17 cellular contexts compared by ENCODE assay signal in genomic region chr11:63907808-63908530, GRCh38. TPM values are rescaled to one million over a fixed set of nuclear protein-coding genes. Genes with fewer than 3 reads are reported as not detected.
DNase-seq lines count a peak whose midpoint lies in the region; ATAC-seq and TF ChIP-seq lines count a peak whose summit lies in the region.
"Had no signal": no experiment of that assay in that cellular context is flagged by ENCODE, and none has a peak within 500 bp of the region (broad histone marks: within the 10 kb centered on the region; RNA-seq: fewer than 3 reads in every experiment).

No MANE protein-coding gene starts in this region.

- TF ChIP-seq POLR2A in transverse colon (IDR thresholded peaks at IDR 0.05) = no peak

- no peak overlapping the region for H3K4me3 ChIP-seq in H7 (ENCODE audit: insufficient read depth, low read depth, low read length)
- no peak overlapping the region for H3K4me3 ChIP-seq in WERI-Rb-1 (ENCODE audit: low read depth, low read length)
- no peak overlapping the region for H3K4me3 ChIP-seq in mucosa of descending colon
- H3K4me3 ChIP-seq in transverse colon = no peak overlapping the region

- TF ChIP-seq CTCF in WERI-Rb-1 (IDR thresholded peaks at IDR 0.05; ENCODE audit: low read depth, low read length) (peak; percentile 70), mucosa of descending colon (IDR thresholded peaks at IDR 0.05) (no peak), transverse colon (IDR thresholded peaks at IDR 0.05) (no peak)

- no peaks in the 10 kb centered on the region for H3K9me3 ChIP-seq in WERI-Rb-1 (ENCODE audit: severe bottlenecking)
- H3K9me3 ChIP-seq in mucosa of descending colon = no peaks in the 10 kb centered on the region
- no peaks in the 10 kb centered on the region for H3K9me3 ChIP-seq in transverse colon

- H3K27me3 ChIP-seq in H7 (ENCODE audit: control insufficient read depth, insufficient read depth, low read length) (no peaks in the 10 kb centered on the region), WERI-Rb-1 (ENCODE audit: insufficient read depth, low read depth, severe bottlenecking) (no peaks in the 10 kb centered on the region), transverse colon (no peaks in the 10 kb centered on the region)
- H3K27me3 ChIP-seq: brain microvascular endothelial cell had no signal

- no peaks in the 10 kb centered on the region for H3K4me1 ChIP-seq in mucosa of descending colon (ENCODE audit: low read depth)
- peaks cover 0 to 9% (median 4%) of the 10 kb centered on the region in 4 donors for H3K4me1 ChIP-seq in transverse colon

- peaks cover 21% of the 10 kb centered on the region for H3K36me3 ChIP-seq in H7 (replicated peaks; ENCODE audit: control insufficient read depth, insufficient read depth, low read length)
- H3K36me3 ChIP-seq in WERI-Rb-1 = peaks cover 60% of the 10 kb centered on the region
- peaks cover 15% of the 10 kb centered on the region for H3K36me3 ChIP-seq in mucosa of descending colon (ENCODE audit: low read depth)
- peaks cover 0 to 31% (median 15%) of the 10 kb centered on the region in 4 donors for H3K36me3 ChIP-seq in transverse colon

- intact Hi-C loops in left colon (cut with DNase I, micrococcal nuclease) (no loop called here), mucosa of descending colon (cut with DNase I, micrococcal nuclease) (no loop called here), transverse colon (cut with DNase I; ENCODE audit: low total_unique reads) (no loop called here)

- peak overlapping the region; percentile 66 for H3K27ac ChIP-seq in WERI-Rb-1
- peak overlapping the region; percentile 38 for H3K27ac ChIP-seq in substantia nigra (ENCODE audit: low read depth, low read length, poor library complexity, severe bottlenecking)
- H3K27ac ChIP-seq in transverse colon = no peak overlapping the region
- H3K27ac ChIP-seq: brain microvascular endothelial cell had no signal

- peak; percentile 3 for ATAC-seq in left colon
- ATAC-seq in mucosa of descending colon = no peak
- ATAC-seq: naive thymus-derived CD8-positive, alpha-beta T cell had no signal

- DNase-seq in H7 (peak; percentile 92), WERI-Rb-1 (peak; percentile 66), left colon (no peak), substantia nigra (lab: John Stamatoyannopoulos, UW) (no peak), amniotic stem cell (lab: John Stamatoyannopoulos, UW) (no peak), mucosa of descending colon (no peak), transverse colon (no peak)
- DNase-seq: activated CD4-positive, alpha-beta T cell treated with anti-CD3 and anti-CD28 coated beads for 1 hour; activated naive CD4-positive, alpha-beta T cell treated with anti-CD3 and anti-CD28 coated beads for 36 hours; brain microvascular endothelial cell; DND-41; hippocampal formation; naive thymus-derived CD8-positive, alpha-beta T cell; NCI-H1694 treated with DMSO at 0.1 percent for 48 hours; NCI-H774; stimulated activated CD4-positive, alpha-beta T cell treated with anti-CD3 and anti-CD28 coated beads, Interleukin-4, amount 100 ng/mL, for 24 hours; T-helper 2 cell had no signal

- WGBS in transverse colon (ENCODE audit: low coverage in 1 of 2), 2 donors = 86% methylated on average over 17 of the region's 21 CpGs; no CpG with 5 or more reads in 1 of the 2 donors

- in situ Hi-C loops in transverse colon (cut with MboI; ENCODE audit: low pct_ligation_motif_present in 1 of 4, low pct_unique_long_range_greater_than_20kb in 1 of 4, low sequenced_read_pairs in 3 of 4) = loop anchor here in 1 of 4 donors (10.0 kb wide), 1 partner anchor 73 kb away; the partner anchor contains the start of gene MARK2

- no peak for TF ChIP-seq EP300 in transverse colon (IDR thresholded peaks at IDR 0.05; ENCODE audit: low read depth)

RNA-seq across cellular contexts. Expression of gene RCOR2, which starts 9.0 kb away (rescaled TPM):
- total RNA-seq in H7 (2014; rRNA removed; shearing (Covaris generic)) = 63.5 and 66.8 TPM in 2 replicates
- total RNA-seq in left colon (1 to 10 TPM; 2.1 to 2.5 TPM), mucosa of descending colon (1 to 10 TPM; 1.2 to 3.7 (median 1.6) TPM), transverse colon (under 1 TPM in 2 of 4 donors, not detected in 2; 0.64 to 0.82 TPM)
- total RNA-seq: naive thymus-derived CD8-positive, alpha-beta T cell had no signal

RNA-seq across cellular contexts. Expression of gene NAA40, which starts 30.8 kb away (rescaled TPM):
- 13.8 and 15.0 TPM in 2 replicates for total RNA-seq in H7 (2014; rRNA removed; shearing (Covaris generic))
- total RNA-seq in left colon = 10 to 100 TPM; 24.6 to 34.2 TPM
- total RNA-seq in mucosa of descending colon = 10 to 100 TPM; 18.7 to 43.6 (median 23.4) TPM
- 10 to 100 TPM; 25.8 to 36.6 (median 34.3) TPM for total RNA-seq in transverse colon

Comparison
In these comparisons a context has a peak if more than half of its experiments do, and no peak if none do; other contexts are left out.
1. DNase-seq: peak in H7 (single experiment) and WERI-Rb-1 (single experiment); none in left colon (0 of 2), substantia nigra (0 of 49), amniotic stem cell (single experiment), mucosa of descending colon (0 of 3) and transverse colon (single experiment).
2. H3K27ac ChIP-seq: peak in WERI-Rb-1 (single experiment) and substantia nigra (single experiment); none in transverse colon (0 of 4).
3. RNA of gene RCOR2, which starts 9.0 kb away (total RNA-seq): 63.5 to 66.8 TPM in H7; 2.1 to 2.5 TPM in left colon, 1.2 to 3.7 TPM in mucosa of descending colon and 0.64 to 0.82 TPM in transverse colon; every median in the first group is over 10 times any median in the second.